In genomic region chr18:40152859-40153258, GRCh38 we compare ENCODE assay signal across 35 cellular contexts.
DNase-seq lines count a peak whose midpoint lies in the region; ATAC-seq, FAIRE-seq and TF ChIP-seq lines count a peak whose summit lies in the region.
"Had no signal": no experiment of that assay in that cellular context is flagged by ENCODE, and none has a peak within 500 bp of the region (broad histone marks: within the 10 kb centered on the region; RNA-seq: fewer than 3 reads in every experiment).

No MANE protein-coding gene starts in this region.

- no peak overlapping the region for H3K4me3 Mint-ChIP-seq in astrocyte (ENCODE audit: unreplicated experiment)
- no peak overlapping the region for H3K4me3 Mint-ChIP-seq in HFFc6
- H3K4me3 Mint-ChIP-seq: activated CD8-positive, alpha-beta T cell treated with anti-CD3 and anti-CD28 coated beads, Interleukin-2, amount 10 ng/mL, durations not matched to agents 7 days and 5 days; activated naive CD4-positive, alpha-beta T cell treated with anti-CD3 and anti-CD28 coated beads, Interleukin-2, amount 10 ng/mL, durations not matched to agents 7 days and 5 days; mesothelial cell of epicardium; naive B cell; stimulated activated effector memory CD8-positive, alpha-beta T cell treated with anti-CD3 and anti-CD28 coated beads, Interleukin-12 subunit alpha, Interleukin-12 subunit beta, amount 100 ng/mL, for 72 hours had no signal

- H4K20me1 ChIP-seq in astrocyte (ENCODE audit: insufficient read depth, low read length) = no peaks in the 10 kb centered on the region

- H3K27ac Mint-ChIP-seq in astrocyte (ENCODE audit: unreplicated experiment) = no peak overlapping the region
- no peak overlapping the region for H3K27ac Mint-ChIP-seq in HFFc6
- H3K27ac Mint-ChIP-seq: activated CD8-positive, alpha-beta T cell treated with anti-CD3 and anti-CD28 coated beads, Interleukin-2, amount 10 ng/mL, durations not matched to agents 7 days and 5 days; activated naive CD4-positive, alpha-beta T cell treated with anti-CD3 and anti-CD28 coated beads, Interleukin-2, amount 10 ng/mL, durations not matched to agents 7 days and 5 days; mesothelial cell of epicardium; naive B cell; stimulated activated effector memory CD8-positive, alpha-beta T cell treated with anti-CD3 and anti-CD28 coated beads, Interleukin-12 subunit alpha, Interleukin-12 subunit beta, amount 100 ng/mL, for 72 hours had no signal

- ATAC-seq in GM21390 (IDR thresholded peaks at IDR 0.05; ENCODE audit: unreplicated experiment) = no peak
- ATAC-seq: activated CD8-positive, alpha-beta T cell treated with anti-CD3 and anti-CD28 coated beads, Interleukin-2, amount 10 ng/mL, durations not matched to agents 7 days and 5 days; stimulated activated effector memory CD8-positive, alpha-beta T cell treated with anti-CD3 and anti-CD28 coated beads, Interleukin-12 subunit alpha, Interleukin-12 subunit beta, amount 100 ng/mL, for 72 hours had no signal

- no peaks in the 10 kb centered on the region for H3K4me1 ChIP-seq in astrocyte (ENCODE audit: insufficient read depth, low read length)
- H3K4me1 ChIP-seq: adrenal gland, sigmoid colon, transverse colon had no signal

- no peak for FAIRE-seq in astrocyte (lab: Jason Lieb, UNC)
- FAIRE-seq in urothelium cell line (lab: Jason Lieb, UNC) = no peak
- FAIRE-seq: colon, G401.6, H1 had no signal

- no peaks in the 10 kb centered on the region for H3K9me3 Mint-ChIP-seq in astrocyte (ENCODE audit: unreplicated experiment)
- peaks cover 4% of the 10 kb centered on the region; the same call in 1 of the 2 replicates for H3K9me3 Mint-ChIP-seq in HFFc6

- no peaks in the 10 kb centered on the region for H3K79me2 ChIP-seq in astrocyte (ENCODE audit: insufficient read depth, low read length)

- no peak overlapping the region for H3K9ac ChIP-seq in astrocyte (ENCODE audit: low read length)

- H3K4me1 Mint-ChIP-seq in astrocyte (ENCODE audit: low read depth, unreplicated experiment) (peaks cover 3% of the 10 kb centered on the region), HFFc6 (ENCODE audit: low read depth) (no peaks in the 10 kb centered on the region)
- H3K4me1 Mint-ChIP-seq: activated naive CD4-positive, alpha-beta T cell treated with anti-CD3 and anti-CD28 coated beads, Interleukin-2, amount 10 ng/mL, durations not matched to agents 7 days and 5 days; mesothelial cell of epicardium; naive B cell; stimulated activated effector memory CD8-positive, alpha-beta T cell treated with anti-CD3 and anti-CD28 coated beads, Interleukin-12 subunit alpha, Interleukin-12 subunit beta, amount 100 ng/mL, for 72 hours had no signal

- H3K27ac ChIP-seq in astrocyte (ENCODE audit: low read depth, low read length) = no peak overlapping the region
- H3K27ac ChIP-seq: adrenal gland, HL-60, neutrophil, sigmoid colon, transverse colon, WERI-Rb-1 had no signal

- H3K36me3 ChIP-seq in astrocyte (ENCODE audit: insufficient read depth, low read length) = no peaks in the 10 kb centered on the region
- H3K36me3 ChIP-seq: adrenal gland, neutrophil, sigmoid colon, transverse colon, WERI-Rb-1 had no signal

- H3K27me3 Mint-ChIP-seq in astrocyte (ENCODE audit: low read depth, unreplicated experiment) (no peaks in the 10 kb centered on the region), HFFc6 (ENCODE audit: insufficient read depth) (no peaks in the 10 kb centered on the region)
- H3K27me3 Mint-ChIP-seq: activated naive CD4-positive, alpha-beta T cell treated with anti-CD3 and anti-CD28 coated beads, Interleukin-2, amount 10 ng/mL, durations not matched to agents 7 days and 5 days; naive B cell had no signal

- H3K9me3 ChIP-seq in astrocyte (ENCODE audit: insufficient read depth, low read depth, low read length) = no peaks in the 10 kb centered on the region
- H3K9me3 ChIP-seq: adrenal gland, neutrophil, sigmoid colon, transverse colon had no signal

- TF ChIP-seq CTCF in astrocyte (IDR thresholded peaks at IDR 0.05; ENCODE audit: insufficient read depth, low read depth, low read length) = no peak
- no peak for TF ChIP-seq CTCF in fibroblast of mammary gland (conservative IDR thresholded peaks at IDR 0.05; ENCODE audit: control insufficient read depth, insufficient read depth, low read depth, low read length)
- TF ChIP-seq CTCF in HFFc6 (IDR thresholded peaks at IDR 0.05) = no peak

- H2AFZ ChIP-seq in astrocyte (ENCODE audit: low read depth, low read length) = no peak overlapping the region

- no peaks in the 10 kb centered on the region for H3K36me3 Mint-ChIP-seq in astrocyte (ENCODE audit: low read depth, unreplicated experiment)
- H3K36me3 Mint-ChIP-seq in HFFc6 (ENCODE audit: low read depth) = no peaks in the 10 kb centered on the region
- H3K36me3 Mint-ChIP-seq: activated naive CD4-positive, alpha-beta T cell treated with anti-CD3 and anti-CD28 coated beads, Interleukin-2, amount 10 ng/mL, durations not matched to agents 7 days and 5 days; mesothelial cell of epicardium; naive B cell; stimulated activated effector memory CD8-positive, alpha-beta T cell treated with anti-CD3 and anti-CD28 coated beads, Interleukin-12 subunit alpha, Interleukin-12 subunit beta, amount 100 ng/mL, for 72 hours had no signal

- H3K4me3 ChIP-seq in astrocyte (ENCODE audit: insufficient read depth, low read depth, low read length) (no peak overlapping the region), fibroblast of mammary gland (ENCODE audit: control insufficient read depth, low read depth, low read length) (no peak overlapping the region)
- H3K4me3 ChIP-seq: adrenal gland, sigmoid colon, transverse colon had no signal

- no peaks in the 10 kb centered on the region for H3K27me3 ChIP-seq in astrocyte (ENCODE audit: insufficient read depth, low read length)
- H3K27me3 ChIP-seq: adrenal gland, neutrophil, sigmoid colon, transverse colon had no signal

- no peak overlapping the region for H3K4me2 ChIP-seq in astrocyte (ENCODE audit: low read length)

- peak; percentile 22 for DNase-seq in LHCN-M2 (ENCODE audit: low read depth)
- peak; percentile 10 for DNase-seq in astrocyte (ENCODE audit: low read depth)
- peak; percentile 25 for DNase-seq in fibroblast of mammary gland (ENCODE audit: low read depth)
- DNase-seq in urothelium cell line (ENCODE audit: low spot score) = peak; percentile 15
- DNase-seq in NCI-H2227 (lab: John Stamatoyannopoulos, UW; ENCODE audit: unreplicated experiment) = no peak
- DNase-seq in HFFc6 = no peak
- DNase-seq: activated CD4-positive, alpha-beta T cell treated with anti-CD3 and anti-CD28 coated beads for 4 hours; activated CD8-positive, alpha-beta T cell treated with anti-CD3 and anti-CD28 coated beads, Interleukin-2, amount 10 ng/mL, durations not matched to agents 7 days and 5 days; activated naive CD4-positive, alpha-beta T cell treated with anti-CD3 and anti-CD28 coated beads, Interleukin-2, amount 10 ng/mL, durations not matched to agents 7 days and 5 days; adrenal gland; C1 segment of cervical spinal cord; COR-L47; DMS79; effector CD4-positive, alpha-beta T cell; foreskin melanocyte; kidney glomerular epithelial cell; MV-4-11; naive B cell; NCI-H1436 treated with DMSO at 0.1 percent for 48 hours; NCI-H2081 treated with DMSO at 0.1 percent for 48 hours; NCI-H226; NCI-H526 treated with DMSO at 0.1 percent for 48 hours; NK-92 treated with Interleukin-12 subunit alpha and Interleukin-12 subunit beta, amount 100 ng/mL, for 24 hours; SIG-M5; sigmoid colon; transverse colon; WERI-Rb-1 had no signal

Comparison
In these comparisons a context has a peak if more than half of its experiments do, and no peak if none do; other contexts are left out.
1. DNase-seq: peak in LHCN-M2 (single experiment), astrocyte (single experiment), fibroblast of mammary gland (single experiment) and urothelium cell line (single experiment); none in NCI-H2227 (single experiment) and HFFc6 (single experiment).